ENCODE assay signal across 6 cellular contexts in the genomic region with DNA sequence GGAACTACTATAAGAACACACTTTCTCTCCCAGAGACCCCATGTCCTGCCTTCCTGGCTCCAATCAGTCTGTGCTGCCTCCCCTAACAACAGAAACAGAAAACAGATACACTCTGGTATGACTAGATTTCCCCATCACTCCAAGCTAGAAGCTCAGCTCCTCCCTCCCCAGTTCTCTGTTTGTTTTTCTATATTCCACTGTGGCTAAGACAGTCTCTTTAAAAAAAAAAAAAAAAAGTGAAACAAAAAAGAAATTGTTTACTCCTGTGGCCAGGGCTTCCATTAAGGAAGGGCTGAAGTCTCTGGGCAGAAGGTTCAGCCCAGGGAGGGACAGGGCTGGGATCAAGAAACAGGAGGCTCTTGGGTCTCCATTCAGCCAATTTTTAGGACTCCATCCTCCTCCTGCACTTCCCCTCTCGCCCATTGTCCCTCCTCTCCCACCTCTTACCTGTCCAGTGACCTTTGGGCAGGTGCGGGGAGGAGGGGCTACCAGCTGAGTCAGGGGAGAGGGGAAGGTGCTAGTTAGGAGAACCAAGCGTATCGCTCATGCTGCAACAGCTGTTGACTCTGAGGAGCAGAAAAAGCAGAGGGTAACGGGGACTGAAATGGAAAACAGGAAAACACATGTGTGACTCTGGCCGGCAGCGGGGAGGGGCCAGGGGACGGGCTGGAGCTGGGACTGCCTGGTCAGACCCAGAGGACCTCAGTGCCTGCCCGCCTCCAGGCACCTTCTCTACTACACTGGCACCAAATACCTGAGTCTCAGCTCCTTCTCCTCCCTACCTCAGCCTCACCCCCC. TPM values are rescaled to one million over a fixed set of nuclear protein-coding genes. Genes with fewer than 3 reads are reported as not detected.
DNase-seq lines count a peak whose midpoint lies in the region; ATAC-seq, FAIRE-seq and TF ChIP-seq lines count a peak whose summit lies in the region.

No MANE protein-coding gene starts in this region.

- CTCF ChIA-PET in PC-9 (lab: Charles Lee) = interaction anchor here (0.6 to 0.7 kb wide), 3 partner anchors 9 to 167 kb away, joined by 6 to 8 read pairs (median 8); no protein-coding TSS in a partner anchor

- intact Hi-C loops in PC-9 (cut with micrococcal nuclease; ENCODE audit: unreplicated experiment) = loop anchor here (2.0 kb wide), 1 partner anchor 43 kb away; no protein-coding TSS in a partner anchor

- peak overlapping the region; percentile 63 for H3K27ac ChIP-seq in PC-9

- peak overlapping the region; percentile 83 for H2AFZ ChIP-seq in PC-9

- no peaks in the 10 kb centered on the region for H3K36me3 ChIP-seq in PC-9 (ENCODE audit: low read depth)

- H4K20me1 ChIP-seq in PC-9 (ENCODE audit: insufficient read depth) = no peaks in the 10 kb centered on the region

- no peak for ATAC-seq in GM21360 (IDR thresholded peaks at IDR 0.05; ENCODE audit: unreplicated experiment)

- BruUV-seq in PC-9 (replicated peaks; lab: Mats Ljungman, UMichigan) = TSS peak; percentile 44

- H3K4me1 ChIP-seq in PC-9 (replicated peaks; ENCODE audit: insufficient read depth) = peaks cover 34% of the 10 kb centered on the region

- no peaks in the 10 kb centered on the region for H3K9me3 ChIP-seq in PC-9 (ENCODE audit: insufficient read depth, low read depth)

- peak overlapping the region; percentile 82 for H3K4me2 ChIP-seq in PC-9

- no peak for FAIRE-seq in HTR-8/SVneo (lab: Jason Lieb, UNC)

- H3K79me2 ChIP-seq in PC-9 (ENCODE audit: low read depth) = no peaks in the 10 kb centered on the region

- DNase-seq in GM13977 (ENCODE audit: low spot score) (peak; percentile 41), PC-9 (peak; percentile 46 to 60), islet precursor cell (peak; percentile 88), HTR-8/SVneo (ENCODE audit: insufficient read length, low spot score) (no peak), NCI-H345 (lab: John Stamatoyannopoulos, UW) (no peak)

- H3K4me3 ChIP-seq in PC-9 = peak overlapping the region; percentile 43; the same call in 1 of the 2 replicates

- H3K9me2 ChIP-seq in PC-9 (ENCODE audit: insufficient read depth) = no peaks in the 10 kb centered on the region

- POLR2A ChIA-PET in PC-9 (lab: Charles Lee; ENCODE audit: unreplicated experiment) = interaction anchor here (0.6 to 1.0 kb wide), 8 partner anchors 11 to 1346 kb away, joined by 3 to 12 read pairs (median 6); partner anchors contain the start of genes DAD1 and LRP10

- TF ChIP-seq CTCF in GM13977 (IDR thresholded peaks at IDR 0.05; ENCODE audit: extremely low read depth, insufficient read depth, missing control alignments) = no peak
- TF ChIP-seq CTCF in PC-9 (conservative IDR thresholded peaks at IDR 0.05) = no peak

- H3F3A ChIP-seq in PC-9 (ENCODE audit: insufficient read depth, low read depth) = peaks cover 20% of the 10 kb centered on the region; the same call in 1 of the 2 replicates

- in situ Hi-C loops in GM13977 (cut with MboI; ENCODE audit: low pct_unique_long_range_greater_than_20kb, low sequenced_read_pairs, unreplicated experiment) = loop anchor here (5.0 kb wide), 1 partner anchor 42 kb away; no protein-coding TSS in a partner anchor

- H3K27me3 ChIP-seq in PC-9 (ENCODE audit: insufficient read depth, low read depth) = no peaks in the 10 kb centered on the region

RNA-seq across cellular contexts. Expression of gene SLC7A7, which starts 4.2 kb away (rescaled TPM):
- 4.7 and 5.9 TPM in 2 replicates for total RNA-seq in PC-9 (2021)

RNA-seq across cellular contexts. Expression of gene MRPL52, which starts 10.3 kb away (rescaled TPM):
- total RNA-seq in PC-9 (2021) = 76.7 and 84.8 TPM in 2 replicates

RNA-seq across cellular contexts. Expression of gene MMP14, which starts 17.0 kb away (rescaled TPM):
- 22.4 and 34.8 TPM in 2 replicates for total RNA-seq in PC-9 (2021)

RNA-seq across cellular contexts. Expression of gene LRP10, which starts 52.1 kb away (rescaled TPM):
- 59.0 and 61.6 TPM in 2 replicates for total RNA-seq in PC-9 (2021)

RNA-seq across cellular contexts. Expression of gene OXA1L, which starts 52.9 kb away (rescaled TPM):
- 65.2 and 70.9 TPM in 2 replicates for total RNA-seq in PC-9 (2021)

Comparison
In these comparisons a context has a peak if more than half of its experiments do, and no peak if none do; other contexts are left out.
1. DNase-seq: peak in GM13977 (single experiment), PC-9 (2 of 2) and islet precursor cell (single experiment); none in HTR-8/SVneo (single experiment) and NCI-H345 (single experiment).